In genomic region chr9:98209530-98209929, GRCh38 we compare ENCODE assay signal across 20 cellular contexts.
"Had no signal": no experiment of that assay in that cellular context is flagged by ENCODE, and none has a peak within 500 bp of the region (broad histone marks: within the 10 kb centered on the region; RNA-seq: fewer than 3 reads in every experiment).

No MANE protein-coding gene starts in this region.

- H3K27me3 ChIP-seq: colonic mucosa, dorsolateral prefrontal cortex, esophagus muscularis mucosa, gastrocnemius medialis, heart right ventricle, left lung had no signal

- H3K27ac ChIP-seq: colonic mucosa, dorsolateral prefrontal cortex, esophagus muscularis mucosa, gastrocnemius medialis, heart right ventricle, left lung, lower lobe of right lung had no signal

- ATAC-seq: gastrocnemius medialis, heart right ventricle, left cardiac atrium, left ventricle myocardium superior had no signal

- H3K4me3 ChIP-seq: colonic mucosa, dorsolateral prefrontal cortex, esophagus muscularis mucosa, gastrocnemius medialis, heart right ventricle, left lung, lower lobe of right lung had no signal

- H3K9me3 ChIP-seq: colonic mucosa, esophagus muscularis mucosa, gastrocnemius medialis, heart right ventricle, left lung, lower lobe of right lung had no signal

- H3K4me1 ChIP-seq: colonic mucosa, gastrocnemius medialis had no signal

- DNase-seq: colonic mucosa; cortex of kidney; dermis blood vessel endothelial cell; dorsolateral prefrontal cortex; effector CD4-positive, alpha-beta T cell; effector memory CD4-positive, alpha-beta T cell; foreskin fibroblast; foreskin melanocyte; gastrocnemius medialis; glutamatergic neuron; head of caudate nucleus; heart right ventricle; hippocampal formation; left cardiac atrium; left lung; left ventricle myocardium superior; lower lobe of right lung; mesendoderm; midbrain had no signal
